In genomic region chr6:97077380-97077779, GRCh38 we compare ENCODE assay signal across 19 cellular contexts.
A peak's percentile ranks its signal among the peaks of the same experiment; 100 is the strongest.
DNase-seq lines count a peak whose midpoint lies in the region; ATAC-seq and TF ChIP-seq lines count a peak whose summit lies in the region.
"Had no signal": no experiment of that assay in that cellular context is flagged by ENCODE, and none has a peak within 500 bp of the region (broad histone marks: within the 10 kb centered on the region; RNA-seq: fewer than 3 reads in every experiment).

No MANE protein-coding gene starts in this region.

- peaks cover 0 to 3% (median 0%) of the 10 kb centered on the region in 7 donors for H3K9me3 Mint-ChIP-seq in CD14-positive monocyte
- H3K9me3 Mint-ChIP-seq: CD4-positive, CD25-positive, alpha-beta regulatory T cell; HFFc6 had no signal

- no peaks in the 10 kb centered on the region for H3K36me3 Mint-ChIP-seq in CD14-positive monocyte

- H3K27ac ChIP-seq in SK-N-SH (ENCODE audit: low read depth in 2 of 2, low read length in 1 of 2) = no peak overlapping the region
- H3K27ac ChIP-seq in SK-N-MC = peak overlapping the region; percentile 33; the same call in 1 of the 2 replicates
- no peak overlapping the region for H3K27ac ChIP-seq in heart left ventricle

- H3K9me3 ChIP-seq in SK-N-SH (no peaks in the 10 kb centered on the region), SK-N-MC (ENCODE audit: low read depth, low read length) (no peaks in the 10 kb centered on the region), heart left ventricle (no peaks in the 10 kb centered on the region)
- H3K9me3 ChIP-seq: MG63 had no signal

- H3K9ac ChIP-seq in SK-N-SH = no peak overlapping the region
- peak overlapping the region; percentile 36 for H3K9ac ChIP-seq in SK-N-MC (ENCODE audit: insufficient read length)

- H3K4me2 ChIP-seq in SK-N-SH = no peak overlapping the region

- H3K4me1 ChIP-seq in SK-N-SH (ENCODE audit: control insufficient read depth in 1 of 2, insufficient read depth in 2 of 2, low read depth in 1 of 2, low read length in 1 of 2) (no peaks in the 10 kb centered on the region; a peak in 2 of 4 replicates), heart left ventricle (no peaks in the 10 kb centered on the region)

- no peaks in the 10 kb centered on the region for H3F3A ChIP-seq in SK-N-SH (replicated peaks; ENCODE audit: insufficient read depth)

- no peak overlapping the region for H3K4me3 Mint-ChIP-seq in CD14-positive monocyte
- H3K4me3 Mint-ChIP-seq: CD4-positive, CD25-positive, alpha-beta regulatory T cell; HFFc6 had no signal

- no peak for TF ChIP-seq POLR2A in heart left ventricle (IDR thresholded peaks at IDR 0.05)

- TF ChIP-seq EP300 in SK-N-SH (IDR thresholded peaks at IDR 0.05; ENCODE audit: borderline replicate concordance in 1 of 2, low read depth in 1 of 2, low read length in 1 of 2) = no peak

- peaks cover 0 to 2% (median 0%) of the 10 kb centered on the region in 3 donors for H3K27me3 Mint-ChIP-seq in CD14-positive monocyte (ENCODE audit: low read depth in 3 of 3)
- H3K27me3 Mint-ChIP-seq: CD4-positive, CD25-positive, alpha-beta regulatory T cell had no signal

- no peak overlapping the region for H2AFZ ChIP-seq in SK-N-SH (ENCODE audit: low read depth)

- 95% methylated on average over 1 of the region's 1 CpG for WGBS in SK-N-SH (ENCODE audit: low lambda C conversion rate)
- WGBS in heart left ventricle, 4 donors = 85 to 94% (median 89%) methylated on average over 1 of the region's 1 CpG

- DNase-seq in SK-N-SH (no peak), SK-N-MC (ENCODE audit: low read depth, low spot score) (no peak), epithelial cell of proximal tubule (ENCODE audit: low read depth) (no peak), retinal pigment epithelial cell (ENCODE audit: low read depth) (no peak), heart left ventricle (no peak), CD14-positive monocyte (ENCODE audit: low spot score) (no peak)
- DNase-seq: CD4-positive, CD25-positive, alpha-beta regulatory T cell; COR-L47; DMS79 treated with DMSO at 0.1 percent for 48 hours; H7; HFFc6; MG63; NCI-H1436 treated with DMSO at 0.1 percent for 48 hours; NCI-H1930; NCI-H345; NCI-H524 treated with DMSO at 0.1 percent for 48 hours; Right ventricle myocardium superior had no signal

- no peak overlapping the region for H3K27ac Mint-ChIP-seq in CD14-positive monocyte
- H3K27ac Mint-ChIP-seq: CD4-positive, CD25-positive, alpha-beta regulatory T cell; HFFc6 had no signal

- no peaks in the 10 kb centered on the region for H4K20me1 ChIP-seq in SK-N-SH (ENCODE audit: insufficient read depth)

- no peaks in the 10 kb centered on the region for H3K4me1 Mint-ChIP-seq in CD14-positive monocyte

- no peaks in the 10 kb centered on the region for H3K79me2 ChIP-seq in SK-N-SH (ENCODE audit: insufficient read depth)

- no peaks in the 10 kb centered on the region for H3K9me2 ChIP-seq in SK-N-SH

- POLR2A ChIA-PET in SK-N-SH (lab: Yijun Ruan, JAX) = no interaction called here

- no peaks in the 10 kb centered on the region for H3K36me3 ChIP-seq in SK-N-SH (replicated peaks in 1 of 2; ENCODE audit: control insufficient read depth in 1 of 2, insufficient read depth in 2 of 2, low read length in 1 of 2)
- H3K36me3 ChIP-seq in SK-N-MC (ENCODE audit: insufficient read depth, low read length) = no peaks in the 10 kb centered on the region
- H3K36me3 ChIP-seq in heart left ventricle = no peaks in the 10 kb centered on the region
- H3K36me3 ChIP-seq: MG63 had no signal

- intact Hi-C loops in heart left ventricle (cut with DNase I) (loop anchor here in 1 of 10 donors (10.0 kb wide), 1 partner anchor 317 kb away; no protein-coding TSS in a partner anchor), CD14-positive monocyte (cut with micrococcal nuclease) (no loop called here)

- H3K4me3 ChIP-seq in SK-N-SH (ENCODE audit: low read depth in 2 of 2, low read length in 1 of 2) (no peak overlapping the region), SK-N-MC (no peak overlapping the region), epithelial cell of proximal tubule (ENCODE audit: low read depth, low read length) (no peak overlapping the region), retinal pigment epithelial cell (ENCODE audit: low read length) (no peak overlapping the region), heart left ventricle (no peak overlapping the region)
- H3K4me3 ChIP-seq: MG63 had no signal

- ATAC-seq in SK-N-SH treated with all-trans-retinoic acid at 6 μM for 48 hours = no peak
- ATAC-seq in GM19324 (IDR thresholded peaks at IDR 0.05; ENCODE audit: low FRiP score, unreplicated experiment) = no peak
- no peak for ATAC-seq in heart left ventricle

- no peaks in the 10 kb centered on the region for H3K27me3 ChIP-seq in SK-N-SH (ENCODE audit: insufficient read depth)
- H3K27me3 ChIP-seq in heart left ventricle = no peaks in the 10 kb centered on the region
- H3K27me3 ChIP-seq: MG63 had no signal

- CTCF ChIA-PET in SK-N-SH (lab: Yijun Ruan, JAX) = interaction anchor here (0.6 to 2.6 kb wide), 6 partner anchors 9 to 360 kb away, joined by 3 to 9 read pairs (median 4); no protein-coding TSS in a partner anchor

- no peak for TF ChIP-seq CTCF in SK-N-SH (IDR thresholded peaks at IDR 0.05)
- TF ChIP-seq CTCF in epithelial cell of proximal tubule (conservative IDR thresholded peaks at IDR 0.05; ENCODE audit: low read depth, low read length) = peak; percentile 23
- TF ChIP-seq CTCF in retinal pigment epithelial cell (conservative IDR thresholded peaks at IDR 0.05; ENCODE audit: low read depth, low read length) = peak; percentile 20
- TF ChIP-seq CTCF in heart left ventricle (IDR thresholded peaks at IDR 0.05) = no peak
- no peak for TF ChIP-seq CTCF in CD14-positive monocyte (IDR thresholded peaks at IDR 0.05)

- TF ChIP-seq RAD21 in SK-N-SH (IDR thresholded peaks at IDR 0.05; ENCODE audit: low read length) = 0 out of 2 replicates have a peak, but pooled peaks have one; percentile 14

TF ChIP-seq in SK-N-SH, 30 proteins besides CTCF, POLR2A, EP300 and RAD21 (continues in another document):
- TF ChIP-seq CHD2 (IDR thresholded peaks at IDR 0.05; ENCODE audit: low read length, partially characterized antibody) (no peak), SIN3A (IDR thresholded peaks at IDR 0.05; ENCODE audit: borderline replicate concordance, low read depth, low read length) (no peak), POLR2AphosphoS5 (IDR thresholded peaks at IDR 0.05; ENCODE audit: low read depth, low read length) (no peak), ZBTB33 (IDR thresholded peaks at IDR 0.05; ENCODE audit: borderline replicate concordance, low read depth) (no peak), USF1 (IDR thresholded peaks at IDR 0.05; ENCODE audit: borderline replicate concordance, low read depth) (no peak), SMC3 (IDR thresholded peaks at IDR 0.05; ENCODE audit: low read depth, low read length) (no peak), JUND (IDR thresholded peaks at IDR 0.05) (no peak)

TF ChIP-seq in SK-N-SH treated with all-trans-retinoic acid at 6 μM for 48 hours, 23 proteins besides CTCF, POLR2A, EP300 and RAD21 (continues in another document):
- TF ChIP-seq ZNF565 (CRISPR knock-in tag; conservative IDR thresholded peaks at IDR 0.05; ENCODE audit: low read depth) = no peak
- no peak for TF ChIP-seq CREB5 (CRISPR knock-in tag; IDR thresholded peaks at IDR 0.05; ENCODE audit: low read depth)
- TF ChIP-seq ZFP30 (CRISPR knock-in tag; IDR thresholded peaks at IDR 0.05) = no peak
- no peak for TF ChIP-seq GLIS3 (CRISPR knock-in tag; IDR thresholded peaks at IDR 0.05)
- TF ChIP-seq ZNF70 (CRISPR knock-in tag; IDR thresholded peaks at IDR 0.05) = no peak
- TF ChIP-seq TOX (CRISPR knock-in tag; IDR thresholded peaks at IDR 0.05; ENCODE audit: borderline replicate concordance) = no peak
- TF ChIP-seq ARNTL (CRISPR knock-in tag; IDR thresholded peaks at IDR 0.05; ENCODE audit: borderline replicate concordance, low read depth) = no peak
- no peak for TF ChIP-seq CSRNP3 (CRISPR knock-in tag; IDR thresholded peaks at IDR 0.05)

Comparison
In these comparisons a context has a peak if more than half of its experiments do, and no peak if none do; other contexts are left out.
1. CTCF ChIP-seq: peak in epithelial cell of proximal tubule (single experiment) and retinal pigment epithelial cell (single experiment); none in SK-N-SH (single experiment), heart left ventricle (0 of 12) and CD14-positive monocyte (single experiment).